In the genomic region with DNA sequence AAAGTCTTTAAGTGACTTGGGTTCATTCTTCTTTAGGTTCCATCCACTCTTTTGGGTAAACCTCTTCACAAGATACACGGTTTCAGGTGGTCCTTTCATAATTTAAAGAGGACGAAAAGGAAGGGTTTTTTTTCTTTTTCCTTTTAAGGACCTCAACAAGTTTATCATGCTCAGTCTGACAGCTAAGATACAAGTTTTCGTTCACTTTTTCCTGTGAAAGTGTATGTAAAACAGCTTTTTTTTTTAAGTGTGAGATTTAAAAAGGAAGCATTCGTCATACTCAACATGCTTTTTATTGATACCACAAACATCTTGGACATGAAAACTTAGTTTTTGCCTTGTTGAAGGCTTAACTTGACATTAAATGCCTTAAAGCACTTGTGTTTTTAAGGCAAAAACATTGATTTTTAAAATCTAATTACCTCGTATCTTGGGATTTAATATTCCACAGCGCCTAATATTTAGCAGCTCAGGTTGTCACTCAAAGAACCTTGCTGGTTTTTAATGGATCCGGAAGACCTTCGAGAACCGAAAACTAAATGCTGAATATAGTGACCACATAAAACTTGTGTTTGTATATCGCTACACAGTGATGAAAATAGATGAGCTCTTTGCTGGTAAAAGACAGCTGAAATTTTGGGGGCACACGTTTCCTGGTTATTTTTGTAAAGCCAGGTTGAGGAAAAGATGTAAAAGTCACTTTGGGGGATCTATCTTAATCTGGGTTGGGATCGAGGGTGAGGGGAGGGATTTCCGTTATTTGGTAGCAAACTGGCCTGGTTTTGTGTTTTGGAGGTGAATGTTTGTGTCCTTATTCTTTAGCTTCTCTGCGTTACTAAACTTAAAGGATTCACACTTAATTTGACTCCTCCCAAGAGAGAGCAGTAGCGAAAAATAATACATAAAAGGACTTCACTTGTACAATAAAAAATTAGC, we compare ENCODE assay signal across 1 cellular context.
TF ChIP-seq lines count a peak whose summit lies in the region.

No MANE protein-coding gene starts in this region.

TF ChIP-seq in H1, 55 proteins besides CTCF, POLR2A, EP300 and RAD21:
- TF ChIP-seq HDAC6 (IDR thresholded peaks at IDR 0.05; ENCODE audit: low read depth, low read length) = no peak
- no peak for TF ChIP-seq MAX (IDR thresholded peaks at IDR 0.05)
- TF ChIP-seq CREB1 (IDR thresholded peaks at IDR 0.05) = no peak
- TF ChIP-seq TBP (IDR thresholded peaks at IDR 0.05; ENCODE audit: low read depth, low read length) = no peak
- TF ChIP-seq ASH2L (IDR thresholded peaks at IDR 0.05; ENCODE audit: low read length) = no peak
- no peak for TF ChIP-seq TEAD4 (IDR thresholded peaks at IDR 0.05; ENCODE audit: low read depth, low read length)
- TF ChIP-seq SRF (IDR thresholded peaks at IDR 0.05; ENCODE audit: low read depth, low read length) = no peak
- TF ChIP-seq TAF1 (IDR thresholded peaks at IDR 0.05; ENCODE audit: low read depth, low read length) = no peak
- no peak for TF ChIP-seq SIN3A (conservative IDR thresholded peaks at IDR 0.05 in 1 of 2, IDR thresholded peaks at IDR 0.05 in 1 of 2; ENCODE audit: low read depth in 1 of 2, low read length in 2 of 2)
- TF ChIP-seq EZH2 (IDR thresholded peaks at IDR 0.05; ENCODE audit: low read depth, low read length, severe bottlenecking) = no peak
- TF ChIP-seq SIRT6 (IDR thresholded peaks at IDR 0.05; ENCODE audit: low read length) = no peak
- no peak for TF ChIP-seq CHD2 (IDR thresholded peaks at IDR 0.05; ENCODE audit: low read length)
- no peak for TF ChIP-seq GABPA (IDR thresholded peaks at IDR 0.05; ENCODE audit: borderline replicate concordance, insufficient read depth, low read length)
- no peak for TF ChIP-seq POU5F1 (IDR thresholded peaks at IDR 0.05; ENCODE audit: low read depth, low read length)
- no peak for TF ChIP-seq TCF12 (IDR thresholded peaks at IDR 0.05; ENCODE audit: low read depth, low read length)
- TF ChIP-seq FOSL1 (IDR thresholded peaks at IDR 0.05; ENCODE audit: insufficient read depth, low read depth, low read length) = no peak
- no peak for TF ChIP-seq RFX5 (IDR thresholded peaks at IDR 0.05; ENCODE audit: borderline replicate concordance, low read depth, low read length)
